ENCODE assay signal across 8 cellular contexts in genomic region chr11:93648168-93648567, GRCh38. TPM values are rescaled to one million over a fixed set of nuclear protein-coding genes. Genes with fewer than 3 reads are reported as not detected.
DNase-seq lines count a peak whose midpoint lies in the region; ATAC-seq, FAIRE-seq and TF ChIP-seq lines count a peak whose summit lies in the region.

No MANE protein-coding gene starts in this region.

- H3K4me2 ChIP-seq in astrocyte (ENCODE audit: low read length) (no peak overlapping the region), osteoblast (ENCODE audit: insufficient read depth, low read length) (no peak overlapping the region)

- H3K27me3 ChIP-seq in astrocyte (ENCODE audit: insufficient read depth, low read length) (peaks cover 17% of the 10 kb centered on the region), osteoblast (ENCODE audit: insufficient read depth, low read length) (peaks cover 11% of the 10 kb centered on the region)

- no peak for FAIRE-seq in astrocyte (lab: Jason Lieb, UNC)

- no peak overlapping the region for H3K27ac Mint-ChIP-seq in astrocyte (ENCODE audit: unreplicated experiment)

- H3K36me3 ChIP-seq in astrocyte (ENCODE audit: insufficient read depth, low read length) (no peaks in the 10 kb centered on the region), osteoblast (ENCODE audit: insufficient read depth, low read length) (no peaks in the 10 kb centered on the region)

- no peak overlapping the region for H3K9ac ChIP-seq in astrocyte (ENCODE audit: low read length)

- no peak overlapping the region for H2AFZ ChIP-seq in astrocyte (ENCODE audit: low read depth, low read length)
- no peak overlapping the region for H2AFZ ChIP-seq in osteoblast (ENCODE audit: low read length)

- no peak overlapping the region for H3K4me3 Mint-ChIP-seq in astrocyte (ENCODE audit: unreplicated experiment)

- no peaks in the 10 kb centered on the region for H3K4me1 Mint-ChIP-seq in astrocyte (ENCODE audit: low read depth, unreplicated experiment)

- TF ChIP-seq RAD21 in Ishikawa (IDR thresholded peaks at IDR 0.05; ENCODE audit: low read depth) = peak; percentile 50

- H3K36me3 Mint-ChIP-seq in astrocyte (ENCODE audit: low read depth, unreplicated experiment) = no peaks in the 10 kb centered on the region

- TF ChIP-seq EP300 in Ishikawa (IDR thresholded peaks at IDR 0.05; ENCODE audit: borderline replicate concordance) = no peak

- no peak for ATAC-seq in HG03520 (IDR thresholded peaks at IDR 0.05; ENCODE audit: unreplicated experiment)

- H3K27ac ChIP-seq in astrocyte (ENCODE audit: low read depth, low read length) (no peak overlapping the region), osteoblast (ENCODE audit: low read depth, low read length) (no peak overlapping the region)

- H3K4me1 ChIP-seq in astrocyte (ENCODE audit: insufficient read depth, low read length) = no peaks in the 10 kb centered on the region
- H3K4me1 ChIP-seq in osteoblast (ENCODE audit: insufficient read depth, low read length) = no peaks in the 10 kb centered on the region

- H3K27me3 Mint-ChIP-seq in astrocyte (ENCODE audit: low read depth, unreplicated experiment) = peaks cover 6% of the 10 kb centered on the region

- H4K20me1 ChIP-seq in astrocyte (ENCODE audit: insufficient read depth, low read length) (no peaks in the 10 kb centered on the region), osteoblast (ENCODE audit: insufficient read depth, low read length) (no peaks in the 10 kb centered on the region)

- H3K79me2 ChIP-seq in astrocyte (ENCODE audit: insufficient read depth, low read length) (no peaks in the 10 kb centered on the region), osteoblast (ENCODE audit: insufficient read depth, low read length) (no peaks in the 10 kb centered on the region)

- peak; percentile 17 for DNase-seq in SKM-1 treated with dmso at 0.1 percent for 144 hours (lab: John Stamatoyannopoulos, UW; ENCODE audit: unreplicated experiment)
- DNase-seq in SKM-1 (lab: John Stamatoyannopoulos, UW; ENCODE audit: unreplicated experiment) = no peak
- DNase-seq in astrocyte (ENCODE audit: low read depth) = peak; percentile 4
- peak; percentile 34 for DNase-seq in osteoblast (ENCODE audit: insufficient read length, low spot score, missing footprints)
- no peak for DNase-seq in activated CD4-positive, alpha-beta T cell treated with anti-CD3 and anti-CD28 coated beads, Interleukin-2, amount 50 U/mL, for 1 hour
- DNase-seq in amniotic stem cell (lab: John Stamatoyannopoulos, UW) = no peak

- H3K4me3 ChIP-seq in astrocyte (ENCODE audit: insufficient read depth, low read depth, low read length) (no peak overlapping the region), osteoblast (ENCODE audit: insufficient read depth, low read length) (no peak overlapping the region)

- H3K9me3 ChIP-seq in astrocyte (ENCODE audit: insufficient read depth, low read depth, low read length) (no peaks in the 10 kb centered on the region), osteoblast (ENCODE audit: low read depth, low read length) (no peaks in the 10 kb centered on the region)

- no peaks in the 10 kb centered on the region for H3K9me3 Mint-ChIP-seq in astrocyte (ENCODE audit: unreplicated experiment)

- TF ChIP-seq CTCF in astrocyte (IDR thresholded peaks at IDR 0.05; ENCODE audit: insufficient read depth, low read depth, low read length) (peak; percentile 42), osteoblast (IDR thresholded peaks at IDR 0.05; ENCODE audit: extremely low read depth, low read depth, low read length) (peak; percentile 46)

TF ChIP-seq in Ishikawa, 13 proteins besides CTCF, POLR2A, EP300 and RAD21:
- TF ChIP-seq FOXM1 (IDR thresholded peaks at IDR 0.05; ENCODE audit: borderline replicate concordance, low read depth) (no peak), REST (IDR thresholded peaks at IDR 0.05; ENCODE audit: low read depth) (no peak), CREB1 (IDR thresholded peaks at IDR 0.05; ENCODE audit: low read depth) (no peak), EGR1 (IDR thresholded peaks at IDR 0.05) (no peak), USF1 (IDR thresholded peaks at IDR 0.05) (no peak), TAF1 (IDR thresholded peaks at IDR 0.05; ENCODE audit: low read depth) (no peak)
TF ChIP-seq in Ishikawa: peak in this region for 0.

RNA-seq across cellular contexts. Expression of gene CEP295, which starts 13.3 kb away (rescaled TPM):
- total RNA-seq in astrocyte (10.3 and 11.3 TPM in 2 replicates), osteoblast (19.9 and 21.8 TPM in 2 replicates)

Comparison
In these comparisons a context has a peak if more than half of its experiments do, and no peak if none do; other contexts are left out.
1. DNase-seq: peak in SKM-1 treated with dmso at 0.1 percent for 144 hours (single experiment), astrocyte (single experiment) and osteoblast (single experiment); none in SKM-1 (single experiment), activated CD4-positive, alpha-beta T cell treated with anti-CD3 and anti-CD28 coated beads, Interleukin-2, amount 50 U/mL, for 1 hour (single experiment) and amniotic stem cell (single experiment).